Comparison of ENCODE assay signal across 17 cellular contexts in the genomic region with DNA sequence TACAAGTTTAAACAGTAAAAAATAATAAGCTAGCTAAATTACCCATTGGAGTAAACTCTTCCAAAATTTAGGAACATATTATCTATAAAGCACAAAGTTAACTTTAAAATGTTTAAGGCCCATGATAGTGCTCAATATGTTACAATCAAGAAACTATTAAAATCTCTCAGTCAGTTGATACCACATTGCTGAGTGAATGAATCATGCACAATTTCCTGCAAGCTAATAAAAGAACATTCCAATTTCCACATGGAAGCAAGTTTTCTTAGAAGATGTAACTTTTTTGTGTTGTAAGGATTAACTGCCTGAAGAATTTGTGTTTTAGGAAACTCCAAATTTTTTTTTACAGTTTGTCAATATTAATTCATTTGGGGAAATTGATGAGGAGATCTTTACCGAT.
DNase-seq lines count a peak whose midpoint lies in the region; ATAC-seq and TF ChIP-seq lines count a peak whose summit lies in the region.
"Had no signal": no experiment of that assay in that cellular context is flagged by ENCODE, and none has a peak within 500 bp of the region (broad histone marks: within the 10 kb centered on the region; RNA-seq: fewer than 3 reads in every experiment).

No MANE protein-coding gene starts in this region.

- H3K4me1 Mint-ChIP-seq in CD4-positive, alpha-beta T cell (ENCODE audit: low read depth): no peaks in the 10 kb centered on the region
- H3K4me1 Mint-ChIP-seq: CD14-positive monocyte had no signal

- no peak overlapping the region for H3K27ac Mint-ChIP-seq in CD4-positive, alpha-beta T cell
- H3K27ac Mint-ChIP-seq: activated T-helper 2 cell treated with anti-CD3 and anti-CD28 coated beads, Interferon-gamma antibody, Interleukin-2, Interleukin-4, amounts not matched to agents 10 μg/mL and 5 μg/mL and 100 μg/mL, durations not matched to agents 14 hours and 24 hours and 36 hours; CD14-positive monocyte; progenitor cell of endocrine pancreas had no signal

- H3K4me1 ChIP-seq in RWPE2 (ENCODE audit: insufficient read depth, poor library complexity, severe bottlenecking): peaks cover 23% of the 10 kb centered on the region
- H3K4me1 ChIP-seq in skeletal muscle satellite cell (ENCODE audit: control insufficient read depth, insufficient read depth, low read length): peaks cover 47% of the 10 kb centered on the region
- H3K4me1 ChIP-seq: esophagus squamous epithelium had no signal

- POLR2A ChIA-PET in CD4-positive, alpha-beta T cell (lab: Charles Lee): no interaction called here

- no peak for TF ChIP-seq CTCF in RWPE2 (IDR thresholded peaks at IDR 0.05; ENCODE audit: poor library complexity, severe bottlenecking)
- TF ChIP-seq CTCF in CD4-positive, alpha-beta T cell (IDR thresholded peaks at IDR 0.05): no peak

- CTCF ChIA-PET in CD4-positive, alpha-beta T cell (lab: Charles Lee): no interaction called here

- H3K36me3 Mint-ChIP-seq in CD4-positive, alpha-beta T cell (ENCODE audit: low read depth): no peaks in the 10 kb centered on the region
- H3K36me3 Mint-ChIP-seq: CD14-positive monocyte had no signal

- H3K4me3 Mint-ChIP-seq in CD4-positive, alpha-beta T cell: no peak overlapping the region
- H3K4me3 Mint-ChIP-seq: CD14-positive monocyte had no signal

- H3K27me3 Mint-ChIP-seq in CD4-positive, alpha-beta T cell: no peaks in the 10 kb centered on the region
- H3K27me3 Mint-ChIP-seq: progenitor cell of endocrine pancreas had no signal

- ATAC-seq in RWPE2 (ENCODE audit: low read depth): peak; percentile 77
- no peak for ATAC-seq in CD4-positive, alpha-beta T cell (ENCODE audit: poor library complexity)

- H3K27me3 ChIP-seq in RWPE2 (ENCODE audit: insufficient read depth, poor library complexity, severe bottlenecking) (no peaks in the 10 kb centered on the region), skeletal muscle satellite cell (ENCODE audit: control insufficient read depth, insufficient read depth, low read length) (no peaks in the 10 kb centered on the region)
- no peaks in the 10 kb centered on the region for H3K27me3 ChIP-seq in CD4-positive, alpha-beta T cell (ENCODE audit: control insufficient read depth, insufficient read depth, low read length)
- H3K27me3 ChIP-seq: esophagus squamous epithelium had no signal

- H3K4me3 ChIP-seq in RWPE2 (ENCODE audit: severe bottlenecking) (no peak overlapping the region), skeletal muscle satellite cell (ENCODE audit: low read length) (no peak overlapping the region)
- H3K4me3 ChIP-seq: esophagus squamous epithelium had no signal

- H3K9me3 ChIP-seq in RWPE2 (ENCODE audit: severe bottlenecking): peaks cover 3% of the 10 kb centered on the region
- H3K9me3 ChIP-seq in skeletal muscle satellite cell (replicated peaks; ENCODE audit: low read length): peaks cover 10% of the 10 kb centered on the region
- H3K9me3 ChIP-seq in CD4-positive, alpha-beta T cell (ENCODE audit: control insufficient read depth, low read length): no peaks in the 10 kb centered on the region
- H3K9me3 ChIP-seq: esophagus squamous epithelium had no signal

- H3K4me2 ChIP-seq in skeletal muscle satellite cell (ENCODE audit: low read length): peak overlapping the region; percentile 10

- H3K27ac ChIP-seq in RWPE2 (ENCODE audit: poor library complexity, severe bottlenecking): peak overlapping the region; percentile 66
- no peak overlapping the region for H3K27ac ChIP-seq in CD4-positive, alpha-beta T cell (ENCODE audit: low read depth, low read length)
- H3K27ac ChIP-seq: esophagus squamous epithelium, WERI-Rb-1 had no signal

- H3K36me3 ChIP-seq in RWPE2 (ENCODE audit: low read depth) (no peaks in the 10 kb centered on the region), skeletal muscle satellite cell (ENCODE audit: insufficient read depth, low read length) (no peaks in the 10 kb centered on the region)
- H3K36me3 ChIP-seq: esophagus squamous epithelium, WERI-Rb-1 had no signal

- peak overlapping the region; percentile 60 for H3K9ac ChIP-seq in skeletal muscle satellite cell (ENCODE audit: low read depth, low read length)

- DNase-seq in ELR (ENCODE audit: low read depth): peak; percentile 79
- DNase-seq in RWPE2 (ENCODE audit: low spot score): no peak
- peak; percentile 84 for DNase-seq in fibroblast of gingiva (ENCODE audit: low read depth)
- no peak for DNase-seq in SIG-M5 treated with dmso at 0.1 percent for 504 hours (lab: John Stamatoyannopoulos, UW; ENCODE audit: unreplicated experiment)
- no peak for DNase-seq in NCI-H524 treated with DMSO at 0.1 percent for 48 hours (lab: John Stamatoyannopoulos, UW)
- no peak for DNase-seq in CD4-positive, alpha-beta T cell
- DNase-seq: activated CD8-positive, alpha-beta memory T cell treated with anti-CD3 and anti-CD28 coated beads for 24 hours; dermis blood vessel endothelial cell; DMS79 treated with DMSO at 0.1 percent for 48 hours; esophagus squamous epithelium; MM.1S; NCI-H187; WERI-Rb-1 had no signal

- intact Hi-C loops in CD4-positive, alpha-beta T cell (cut with DNase I, micrococcal nuclease): no loop called here

- peaks cover 13% of the 10 kb centered on the region for H3K9me3 Mint-ChIP-seq in CD4-positive, alpha-beta T cell

Comparison
In these comparisons a context has a peak if more than half of its experiments do, and no peak if none do; other contexts are left out.
1. DNase-seq: peak in ELR (single experiment) and fibroblast of gingiva (single experiment); none in RWPE2 (single experiment), SIG-M5 treated with dmso at 0.1 percent for 504 hours (single experiment), NCI-H524 treated with DMSO at 0.1 percent for 48 hours (single experiment) and CD4-positive, alpha-beta T cell (0 of 10).